9 cellular contexts compared by ENCODE assay signal in genomic region chr4:109826719-109827118, GRCh38. TPM values are rescaled to one million over a fixed set of nuclear protein-coding genes. Genes with fewer than 3 reads are reported as not detected.
DNase-seq lines count a peak whose midpoint lies in the region; ATAC-seq lines count a peak whose summit lies in the region.
"Had no signal": no experiment of that assay in that cellular context is flagged by ENCODE, and none has a peak within 500 bp of the region (broad histone marks: within the 10 kb centered on the region; RNA-seq: fewer than 3 reads in every experiment).

No MANE protein-coding gene starts in this region.

- peak; percentile 55 for ATAC-seq in GM18508 (IDR thresholded peaks at IDR 0.05; ENCODE audit: insufficient read depth, unreplicated experiment)
- no peak for ATAC-seq in HG03108 (IDR thresholded peaks at IDR 0.05; ENCODE audit: unreplicated experiment)

- DNase-seq in AG08395 (ENCODE audit: low spot score) (peak; percentile 47), Kasumi-1 (lab: John Stamatoyannopoulos, UW) (peak; percentile 55 to 75), myocyte (ENCODE audit: low read depth) (peak; percentile 16), NCI-H524 treated with DMSO at 0.1 percent for 48 hours (lab: John Stamatoyannopoulos, UW) (no peak)
- peak; percentile 18 for DNase-seq in central memory CD4-positive, alpha-beta T cell
- no peak for DNase-seq in stimulated activated naive CD4-positive, alpha-beta T cell treated with Interleukin-2 at 50 U/mL for 16 hours (lab: John Stamatoyannopoulos, UW)

RNA-seq across cellular contexts. Expression of gene RRH, which starts 1.1 kb away (rescaled TPM):
- 0.08 TPM in 1 of 2 replicates, not detected in the other for total RNA-seq in myocyte
- polyA plus RNA-seq in myocyte (2012) = 0.05 TPM
- total RNA-seq: dermis microvascular lymphatic vessel endothelial cell had no signal

RNA-seq across cellular contexts. Expression of gene GAR1, which starts 11.2 kb away (rescaled TPM):
- 11.9 and 18.1 TPM in 2 replicates for total RNA-seq in myocyte
- polyA plus RNA-seq in myocyte (2012) = 33.5 TPM

RNA-seq across cellular contexts. Expression of gene LRIT3, which starts 21.2 kb away (rescaled TPM):
- 0.03 TPM in 1 of 2 replicates, not detected in the other for total RNA-seq in myocyte
- 0.06 TPM for polyA plus RNA-seq in myocyte (2012)

RNA-seq across cellular contexts. Expression of gene CFI, which starts 24.9 kb away (rescaled TPM):
- total RNA-seq in myocyte = 1.4 and 1.5 TPM in 2 replicates
- polyA plus RNA-seq in myocyte (2012) = not detected

Comparison
In these comparisons a context has a peak if more than half of its experiments do, and no peak if none do; other contexts are left out.
1. DNase-seq: peak in AG08395 (single experiment), Kasumi-1 (2 of 2), central memory CD4-positive, alpha-beta T cell (single experiment) and myocyte (single experiment); none in stimulated activated naive CD4-positive, alpha-beta T cell treated with Interleukin-2 at 50 U/mL for 16 hours (single experiment) and NCI-H524 treated with DMSO at 0.1 percent for 48 hours (single experiment).